23 cellular contexts compared by ENCODE assay signal in the genomic region with DNA sequence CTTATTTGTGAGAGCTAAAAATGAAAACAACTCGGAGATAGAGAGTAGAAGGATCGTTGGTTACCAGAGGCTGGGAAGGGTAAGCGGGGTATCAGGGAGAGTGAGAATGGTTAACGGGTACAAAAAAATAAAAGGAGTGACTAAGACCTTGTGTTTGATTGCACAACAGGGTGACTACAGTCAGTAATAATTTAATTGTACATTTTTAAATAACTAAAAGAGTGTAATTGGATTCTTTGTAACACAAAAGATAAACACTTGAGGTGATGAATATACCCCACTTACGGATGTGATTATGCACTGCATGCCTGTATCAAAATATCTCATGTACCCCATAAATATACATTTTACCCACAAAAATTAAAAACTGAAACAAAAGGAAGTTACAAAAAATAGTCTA.
"Had no signal": no experiment of that assay in that cellular context is flagged by ENCODE, and none has a peak within 500 bp of the region (broad histone marks: within the 10 kb centered on the region; RNA-seq: fewer than 3 reads in every experiment).

No MANE protein-coding gene starts in this region.

- DNase-seq: activated CD4-positive, alpha-beta T cell treated with anti-CD3 and anti-CD28 coated beads for 4 hours; activated CD4-positive, alpha-beta T cell treated with anti-CD3 and anti-CD28 coated beads, Interleukin-2, amount 50 U/mL, for 48 hours; activated CD4-positive, CD25-positive, alpha-beta regulatory T cell; activated naive CD4-positive, alpha-beta T cell treated with anti-CD3 and anti-CD28 coated beads for 36 hours; activated naive CD8-positive, alpha-beta T cell treated with anti-CD3 and anti-CD28 coated beads, Interleukin-2, amount 10 ng/mL, durations not matched to agents 7 days and 5 days; activated T-cell treated with anti-CD3 and anti-CD28 coated beads, Interleukin-2, amount 50 U/mL, for 48 hours; amygdala; dermis blood vessel endothelial cell; effector CD8-positive, alpha-beta T cell; heart right ventricle; lower lobe of right lung; mesendoderm; mucosa of descending colon; nephron progenitor cell; pancreas; psoas muscle; right cardiac atrium; stimulated activated CD4-positive, alpha-beta T cell treated with anti-CD3 and anti-CD28 coated beads, Interleukin-12 subunit alpha, Interleukin-12 subunit beta, amount 100 ng/mL, for 4 hours; stimulated activated CD4-positive, alpha-beta T cell treated with anti-CD3 and anti-CD28 coated beads, Interleukin-4, amount 100 ng/mL, for 4 hours; stimulated activated naive CD8-positive, alpha-beta T cell treated with anti-CD3 and anti-CD28 coated beads, Interleukin-15, Interleukin-2, amounts not matched to agents 100 U/mL and 50 U/mL, for 24 hours; T-helper 17 cell; tibial artery had no signal

- H3K4me1 Mint-ChIP-seq: nephron progenitor cell had no signal

- H3K4me3 Mint-ChIP-seq: activated naive CD4-positive, alpha-beta T cell treated with anti-CD3 and anti-CD28 coated beads for 36 hours; activated naive CD8-positive, alpha-beta T cell treated with anti-CD3 and anti-CD28 coated beads, Interleukin-2, amount 10 ng/mL, durations not matched to agents 7 days and 5 days; nephron progenitor cell; T-helper 17 cell had no signal

- H3K9me3 ChIP-seq: lower lobe of right lung, mucosa of descending colon, pancreas, tibial artery had no signal

- H3K27me3 Mint-ChIP-seq: activated naive CD8-positive, alpha-beta T cell treated with anti-CD3 and anti-CD28 coated beads, Interleukin-2, amount 10 ng/mL, durations not matched to agents 7 days and 5 days; T-helper 17 cell had no signal

- H3K4me1 ChIP-seq: lower lobe of right lung, pancreas, tibial artery had no signal

- FAIRE-seq: pancreas had no signal

- H3K4me3 ChIP-seq: heart right ventricle, lower lobe of right lung, mucosa of descending colon, pancreas, psoas muscle, tibial artery had no signal

- H3K36me3 ChIP-seq: pancreas, tibial artery had no signal

- H3K27ac Mint-ChIP-seq: activated naive CD4-positive, alpha-beta T cell treated with anti-CD3 and anti-CD28 coated beads for 36 hours; activated naive CD8-positive, alpha-beta T cell treated with anti-CD3 and anti-CD28 coated beads, Interleukin-2, amount 10 ng/mL, durations not matched to agents 7 days and 5 days; nephron progenitor cell; T-helper 17 cell had no signal

- H3K27ac ChIP-seq: heart right ventricle, lower lobe of right lung, pancreas, psoas muscle, tibial artery had no signal

- H3K27me3 ChIP-seq: heart right ventricle, pancreas, tibial artery had no signal

- ATAC-seq: heart right ventricle; left lobe of liver; lower lobe of right lung; mucosa of descending colon; pancreas; psoas muscle; right cardiac atrium; stimulated activated naive CD8-positive, alpha-beta T cell treated with anti-CD3 and anti-CD28 coated beads, Interleukin-15, Interleukin-2, amounts not matched to agents 100 U/mL and 50 U/mL, for 24 hours; T-helper 17 cell had no signal
